14 cellular contexts compared by ENCODE assay signal in the genomic region with DNA sequence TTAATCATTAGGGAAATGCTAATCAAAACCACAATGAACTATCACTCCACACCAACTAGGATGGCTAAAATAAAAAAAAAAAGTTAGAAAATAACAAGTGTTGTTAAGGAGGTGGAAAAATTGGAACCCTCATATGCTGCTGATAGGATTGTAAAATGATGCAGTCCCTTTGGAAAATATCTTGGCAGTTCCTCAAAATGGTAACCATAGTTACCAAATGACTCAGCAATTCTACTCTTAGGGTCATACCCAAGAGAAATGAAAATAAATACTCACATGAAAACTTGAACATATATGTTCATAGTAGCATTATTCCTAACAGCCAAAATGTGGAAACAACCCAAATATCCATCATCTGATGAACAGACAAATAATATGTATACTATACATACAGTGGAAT. TPM values are rescaled to one million over a fixed set of nuclear protein-coding genes. Genes with fewer than 3 reads are reported as not detected.
DNase-seq lines count a peak whose midpoint lies in the region; ATAC-seq, FAIRE-seq and TF ChIP-seq lines count a peak whose summit lies in the region.
"Had no signal": no experiment of that assay in that cellular context is flagged by ENCODE, and none has a peak within 500 bp of the region (broad histone marks: within the 10 kb centered on the region; RNA-seq: fewer than 3 reads in every experiment).

No MANE protein-coding gene starts in this region.

- no peaks in the 10 kb centered on the region for H3K79me2 ChIP-seq in osteoblast (ENCODE audit: insufficient read depth, low read length)

- no peaks in the 10 kb centered on the region for H3K4me1 ChIP-seq in osteoblast (ENCODE audit: insufficient read depth, low read length)

- H2AFZ ChIP-seq in osteoblast (ENCODE audit: low read length): peak overlapping the region; percentile 11

- H4K20me1 ChIP-seq in osteoblast (ENCODE audit: insufficient read depth, low read length): no peaks in the 10 kb centered on the region

- FAIRE-seq in bronchial epithelial cell (lab: Jason Lieb, UNC): no peak
- no peak for FAIRE-seq in D721Med (lab: Jason Lieb, UNC)
- FAIRE-seq: GM12891 had no signal

- H3K27me3 ChIP-seq in bronchial epithelial cell (ENCODE audit: control insufficient read depth, insufficient read depth, low read length) (no peaks in the 10 kb centered on the region), osteoblast (ENCODE audit: insufficient read depth, low read length) (no peaks in the 10 kb centered on the region)

- H3K36me3 ChIP-seq in bronchial epithelial cell (ENCODE audit: control insufficient read depth, insufficient read depth, low read length) (no peaks in the 10 kb centered on the region), osteoblast (ENCODE audit: insufficient read depth, low read length) (no peaks in the 10 kb centered on the region)

- H3K9me3 ChIP-seq in osteoblast (ENCODE audit: low read depth, low read length): no peaks in the 10 kb centered on the region

- peak; percentile 17 for DNase-seq in NCI-H2029 (lab: John Stamatoyannopoulos, UW)
- no peak for DNase-seq in NCI-H2029 treated with DMSO at 0.1 percent for 48 hours (lab: John Stamatoyannopoulos, UW)
- DNase-seq in NAMALWA (ENCODE audit: low spot score): peak; percentile 9
- peak; percentile 79 for DNase-seq in bronchial epithelial cell (ENCODE audit: low read depth)
- no peak for DNase-seq in osteoblast (ENCODE audit: insufficient read length, low spot score, missing footprints)
- no peak for DNase-seq in D721Med (ENCODE audit: insufficient read length, low spot score)
- DNase-seq: activated naive CD4-positive, alpha-beta T cell treated with anti-CD3 and anti-CD28 coated beads for 36 hours; NCI-H82; stimulated activated naive CD8-positive, alpha-beta T cell treated with anti-CD3 and anti-CD28 coated beads, Interleukin-15, amount 100 ng/mL, for 72 hours had no signal

- no peak for TF ChIP-seq CTCF in bronchial epithelial cell (IDR thresholded peaks at IDR 0.05; ENCODE audit: insufficient read depth, low read length, severe bottlenecking)
- no peak for TF ChIP-seq CTCF in osteoblast (IDR thresholded peaks at IDR 0.05; ENCODE audit: extremely low read depth, low read depth, low read length)
- no peak for TF ChIP-seq CTCF in D721Med (IDR thresholded peaks at IDR 0.05; ENCODE audit: insufficient read depth, missing control alignments)

- no peak overlapping the region for H3K27ac ChIP-seq in osteoblast (ENCODE audit: low read depth, low read length)
- H3K27ac ChIP-seq: epithelial cell of prostate, skin epidermis had no signal

- H3K4me3 ChIP-seq in bronchial epithelial cell (ENCODE audit: low read depth, low read length) (no peak overlapping the region), osteoblast (ENCODE audit: insufficient read depth, low read length) (no peak overlapping the region)
- H3K4me3 ChIP-seq: skin epidermis had no signal

- ATAC-seq in HG03196 (IDR thresholded peaks at IDR 0.05; ENCODE audit: unreplicated experiment) (no peak), HG03354 (IDR thresholded peaks at IDR 0.05; ENCODE audit: poor library complexity, severe bottlenecking, unreplicated experiment) (no peak)
- ATAC-seq: stimulated activated naive CD8-positive, alpha-beta T cell treated with anti-CD3 and anti-CD28 coated beads, Interleukin-15, amount 100 ng/mL, for 72 hours had no signal

- no peak overlapping the region for H3K4me2 ChIP-seq in osteoblast (ENCODE audit: insufficient read depth, low read length)

RNA-seq across cellular contexts. Expression of gene ACVR2A, which starts 15.7 kb away (rescaled TPM):
- total RNA-seq in bronchial epithelial cell (9.3 and 10.0 TPM in 2 replicates), osteoblast (36.8 and 39.4 TPM in 2 replicates)

Comparison
In these comparisons a context has a peak if more than half of its experiments do, and no peak if none do; other contexts are left out.
1. DNase-seq: peak in NCI-H2029 (single experiment), NAMALWA (single experiment) and bronchial epithelial cell (single experiment); none in NCI-H2029 treated with DMSO at 0.1 percent for 48 hours (single experiment), osteoblast (single experiment) and D721Med (single experiment).